ENCODE assay signal across 1 cellular context in the genomic region with DNA sequence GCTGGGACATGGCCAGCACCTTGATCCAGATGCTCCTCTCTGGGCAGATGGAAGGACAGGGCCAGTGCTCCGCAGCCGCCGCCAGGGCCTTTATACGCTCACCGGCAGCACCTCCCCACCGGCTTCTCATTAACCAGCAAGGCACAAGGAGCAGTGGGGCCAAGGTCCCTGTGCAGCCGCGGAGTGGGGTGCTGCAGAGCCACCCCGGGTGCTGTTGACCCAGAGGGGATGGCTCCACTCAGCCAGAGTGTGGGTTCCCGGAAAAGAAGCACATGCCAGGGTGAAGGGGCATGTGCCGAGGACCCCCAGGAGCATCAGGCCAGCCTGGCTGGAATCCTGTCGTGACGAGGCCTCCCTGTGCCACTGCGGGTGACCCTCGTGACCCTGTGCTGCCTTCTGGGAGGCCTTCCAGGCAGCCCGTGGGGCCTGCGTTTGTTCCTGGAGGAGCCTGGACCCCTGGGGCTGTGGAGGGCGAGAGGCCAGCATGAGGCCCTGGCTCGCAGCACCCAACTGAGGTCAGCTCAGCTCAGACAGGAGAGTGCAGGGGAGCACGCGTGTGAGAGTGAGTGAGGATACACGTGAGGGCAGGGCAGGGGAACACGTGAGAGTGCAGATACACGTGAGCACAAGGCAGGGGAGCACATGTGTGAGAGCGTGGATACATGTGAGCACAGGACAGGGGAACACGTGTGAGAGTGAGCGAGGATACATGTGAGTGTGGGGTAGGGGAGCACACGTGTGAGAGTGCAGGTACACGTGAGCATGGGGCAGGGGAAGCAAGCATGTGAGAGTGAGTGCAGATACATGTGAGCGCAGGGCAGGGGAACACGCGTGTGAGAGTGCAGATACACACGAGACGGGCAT.
TF ChIP-seq lines count a peak whose summit lies in the region.

Gene FTCD (minus strand): TSS at position 66 of the 864 bp plus-strand sequence. CDS start 56 bp downstream, at position 10.

TF ChIP-seq in HepG2, 621 proteins besides CTCF, POLR2A, EP300 and RAD21 (continued from another document and continues in another):
- peak; percentile 75 for TF ChIP-seq ZNF574 (CRISPR knock-in tag; IDR thresholded peaks at IDR 0.05)
- peak; percentile 27 for TF ChIP-seq ZNF883 (CRISPR knock-in tag; IDR thresholded peaks at IDR 0.05; ENCODE audit: not compliant biosample characterization)
- TF ChIP-seq NPAS2 (CRISPR knock-in tag; IDR thresholded peaks at IDR 0.05; ENCODE audit: borderline replicate concordance), result 0 out of 2 replicates have a peak, but pooled peaks have one; percentile 77
- no peak for TF ChIP-seq HMGXB3 (CRISPR knock-in tag; IDR thresholded peaks at IDR 0.05; ENCODE audit: borderline replicate concordance)
- TF ChIP-seq ARID3A (IDR thresholded peaks at IDR 0.05; ENCODE audit: low read depth, low read length), result no peak
- peak; percentile 62 for TF ChIP-seq REPIN1 (CRISPR knock-in tag; IDR thresholded peaks at IDR 0.05; ENCODE audit: borderline replicate concordance, low read depth)
- no peak for TF ChIP-seq ZBTB20 (CRISPR knock-in tag; IDR thresholded peaks at IDR 0.05; ENCODE audit: borderline replicate concordance, low read depth)
- TF ChIP-seq ZFP91 (CRISPR knock-in tag; IDR thresholded peaks at IDR 0.05; ENCODE audit: borderline replicate concordance), result peak; percentile 78; the same call in 1 of the 2 replicates
- TF ChIP-seq, protein P1, sequence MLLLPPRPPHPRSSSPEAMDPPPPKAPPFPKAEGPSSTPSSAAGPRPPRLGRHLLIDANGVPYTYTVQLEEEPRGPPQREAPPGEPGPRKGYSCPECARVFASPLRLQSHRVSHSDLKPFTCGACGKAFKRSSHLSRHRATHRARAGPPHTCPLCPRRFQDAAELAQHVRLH (CRISPR knock-in tag; IDR thresholded peaks at IDR 0.05; ENCODE audit: borderline replicate concordance, low read depth), result no peak
- TF ChIP-seq SAFB2 (CRISPR knock-in tag; IDR thresholded peaks at IDR 0.05; ENCODE audit: borderline replicate concordance, low read depth), result no peak; the same call in 1 of the 2 replicates
- no peak for TF ChIP-seq ZBTB39 (CRISPR knock-in tag; IDR thresholded peaks at IDR 0.05)
- no peak for TF ChIP-seq PCBP2 (optimal IDR thresholded peaks at IDR 0.05; ENCODE audit: low read depth, low read length, poor library complexity, severe bottlenecking)
- no peak for TF ChIP-seq TOPORS (CRISPR knock-in tag; IDR thresholded peaks at IDR 0.05)
- peak; percentile 89; the same call in 1 of the 2 replicates for TF ChIP-seq ZNF607 (CRISPR knock-in tag; IDR thresholded peaks at IDR 0.05; ENCODE audit: borderline replicate concordance)
- no peak for TF ChIP-seq ZNF512 (CRISPR knock-in tag; IDR thresholded peaks at IDR 0.05)
- TF ChIP-seq ZNF20 (CRISPR knock-in tag; IDR thresholded peaks at IDR 0.05), result no peak; the same call in 1 of the 2 replicates
- TF ChIP-seq ZFP82 (CRISPR knock-in tag; IDR thresholded peaks at IDR 0.05; ENCODE audit: borderline replicate concordance), result 0 out of 2 replicates have a peak, but pooled peaks have one; percentile 44
- TF ChIP-seq, protein P2, sequence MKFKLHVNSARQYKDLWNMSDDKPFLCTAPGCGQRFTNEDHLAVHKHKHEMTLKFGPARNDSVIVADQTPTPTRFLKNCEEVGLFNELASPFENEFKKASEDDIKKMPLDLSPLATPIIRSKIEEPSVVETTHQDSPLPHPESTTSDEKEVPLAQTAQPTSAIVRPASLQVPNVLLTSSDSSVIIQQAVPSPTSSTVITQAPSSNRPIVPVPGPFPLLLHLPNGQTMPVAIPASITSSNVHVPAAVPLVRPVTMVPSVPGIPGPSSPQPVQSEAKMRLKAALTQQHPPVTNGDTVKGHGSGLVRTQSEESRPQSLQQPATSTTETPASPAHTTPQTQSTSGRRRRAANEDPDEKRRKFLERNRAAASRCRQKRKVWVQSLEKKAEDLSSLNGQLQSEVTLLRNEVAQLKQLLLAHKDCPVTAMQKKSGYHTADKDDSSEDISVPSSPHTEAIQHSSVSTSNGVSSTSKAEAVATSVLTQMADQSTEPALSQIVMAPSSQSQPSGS (CRISPR knock-in tag; IDR thresholded peaks at IDR 0.05), result peak; percentile 20; the same call in 1 of the 2 replicates
- TF ChIP-seq SOX5 (CRISPR knock-in tag; IDR thresholded peaks at IDR 0.05; ENCODE audit: borderline replicate concordance), result peak; percentile 26; the same call in 1 of the 2 replicates
- no peak for TF ChIP-seq SOX13 (IDR thresholded peaks at IDR 0.05)
- TF ChIP-seq SOX13 (CRISPR knock-in tag; conservative IDR thresholded peaks at IDR 0.05 in 1 of 2, IDR thresholded peaks at IDR 0.05 in 1 of 2), result no peak; a peak in 1 of 4 replicates
- TF ChIP-seq ZNF136 (CRISPR knock-in tag; IDR thresholded peaks at IDR 0.05; ENCODE audit: low read depth), result peak; percentile 73; the same call in 1 of the 2 replicates
- peak; percentile 57; the same call in 1 of the 2 replicates for TF ChIP-seq DPF2 (CRISPR knock-in tag; IDR thresholded peaks at IDR 0.05; ENCODE audit: borderline replicate concordance, low read depth)
- peak; percentile 67; the same call in 1 of the 2 replicates for TF ChIP-seq HNF4G (IDR thresholded peaks at IDR 0.05; ENCODE audit: borderline replicate concordance, low read depth, low read length)
- TF ChIP-seq HNF4G (CRISPR knock-in tag; IDR thresholded peaks at IDR 0.05; ENCODE audit: borderline replicate concordance, low read depth), result peak; percentile 23; the same call in 1 of the 2 replicates
- TF ChIP-seq JUN (CRISPR knock-in tag; IDR thresholded peaks at IDR 0.05), result no peak
- TF ChIP-seq, protein P3, sequence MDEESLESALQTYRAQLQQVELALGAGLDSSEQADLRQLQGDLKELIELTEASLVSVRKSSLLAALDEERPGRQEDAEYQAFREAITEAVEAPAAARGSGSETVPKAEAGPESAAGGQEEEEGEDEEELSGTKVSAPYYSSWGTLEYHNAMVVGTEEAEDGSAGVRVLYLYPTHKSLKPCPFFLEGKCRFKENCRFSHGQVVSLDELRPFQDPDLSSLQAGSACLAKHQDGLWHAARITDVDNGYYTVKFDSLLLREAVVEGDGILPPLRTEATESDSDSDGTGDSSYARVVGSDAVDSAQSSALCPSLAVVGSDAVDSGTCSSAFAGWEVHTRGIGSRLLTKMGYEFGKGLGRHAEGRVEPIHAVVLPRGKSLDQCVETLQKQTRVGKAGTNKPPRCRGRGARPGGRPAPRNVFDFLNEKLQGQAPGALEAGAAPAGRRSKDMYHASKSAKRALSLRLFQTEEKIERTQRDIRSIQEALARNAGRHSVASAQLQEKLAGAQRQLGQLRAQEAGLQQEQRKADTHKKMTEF (CRISPR knock-in tag; IDR thresholded peaks at IDR 0.05), result peak; percentile 75; the same call in 1 of the 2 replicates
- TF ChIP-seq ZNF776 (CRISPR knock-in tag; IDR thresholded peaks at IDR 0.05), result peak; percentile 88; the same call in 1 of the 2 replicates
- peak; percentile 3; the same call in 1 of the 2 replicates for TF ChIP-seq NR0B2 (CRISPR knock-in tag; IDR thresholded peaks at IDR 0.05)
- TF ChIP-seq ZNF383 (CRISPR knock-in tag; IDR thresholded peaks at IDR 0.05; ENCODE audit: borderline replicate concordance), result no peak
